ENCODE assay signal across 8 cellular contexts in the genomic region with DNA sequence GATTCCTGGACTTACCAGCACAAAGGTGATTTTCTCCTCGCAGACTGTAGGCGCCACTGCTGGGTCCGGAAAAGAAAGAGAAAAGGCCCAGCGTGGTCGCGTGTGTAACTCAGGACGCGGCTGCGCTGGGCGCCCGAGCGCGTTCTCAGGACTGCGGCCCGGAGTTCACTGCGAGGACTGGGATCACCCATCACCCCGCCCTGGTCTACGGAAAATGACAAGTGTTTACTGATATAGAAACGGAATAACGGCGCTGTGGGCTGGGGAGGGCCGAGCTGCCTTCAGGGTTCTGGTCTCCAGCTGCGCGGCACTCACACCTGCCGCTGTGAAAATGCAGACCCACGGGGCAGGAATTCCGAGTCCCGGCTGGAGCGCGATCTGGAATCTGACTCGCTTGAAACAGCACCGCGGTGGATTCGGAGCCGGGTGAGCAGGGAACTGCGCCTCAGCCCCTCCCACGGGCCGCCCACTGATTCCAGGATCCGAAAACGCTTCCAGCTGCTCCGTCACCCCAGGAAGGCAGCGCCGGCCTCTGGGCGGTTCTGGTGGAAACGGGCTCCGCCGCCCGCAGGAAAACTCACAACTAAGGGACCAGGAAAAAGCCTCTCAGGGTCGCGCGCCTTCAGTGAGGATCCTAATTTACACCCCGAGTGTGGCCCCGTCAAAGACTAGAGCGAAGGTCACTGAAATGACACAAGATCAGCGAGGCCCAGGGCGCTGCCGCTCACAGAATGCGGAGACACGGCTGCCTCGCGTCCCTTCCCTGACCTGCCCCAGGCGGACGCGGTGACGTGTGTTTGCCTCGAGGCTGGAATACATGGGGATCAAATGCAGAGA. TPM values are rescaled to one million over a fixed set of nuclear protein-coding genes. Genes with fewer than 3 reads are reported as not detected.
DNase-seq lines count a peak whose midpoint lies in the region; ATAC-seq and TF ChIP-seq lines count a peak whose summit lies in the region.

No MANE protein-coding gene starts in this region.

- peak overlapping the region; percentile 83 to 89 for H3K4me3 Mint-ChIP-seq in stimulated activated naive CD8-positive, alpha-beta T cell treated with anti-CD3 and anti-CD28 coated beads, Interleukin-15, amount 100 ng/mL, for 72 hours

- peak; percentile 92 for ATAC-seq in stimulated activated naive CD8-positive, alpha-beta T cell treated with anti-CD3 and anti-CD28 coated beads, Interleukin-15, amount 100 ng/mL, for 72 hours

- peak overlapping the region; percentile 14 to 83 for H3K27ac Mint-ChIP-seq in stimulated activated naive CD8-positive, alpha-beta T cell treated with anti-CD3 and anti-CD28 coated beads, Interleukin-15, amount 100 ng/mL, for 72 hours

- no peaks in the 10 kb centered on the region for H3K36me3 ChIP-seq in Peyer's patch
- no peaks in the 10 kb centered on the region for H3K36me3 ChIP-seq in fibroblast of lung (ENCODE audit: control insufficient read depth, insufficient read depth, low read length)

- peaks cover 0 to 19% (median 3%) of the 10 kb centered on the region in 4 donors for H3K4me1 ChIP-seq in Peyer's patch
- peaks cover 4% of the 10 kb centered on the region for H3K4me1 ChIP-seq in fibroblast of lung (ENCODE audit: control insufficient read depth, extremely low read depth, insufficient read depth, low read length)

- H4K20me1 ChIP-seq in fibroblast of lung (ENCODE audit: control insufficient read depth, extremely low read depth, insufficient read depth, low read length), result no peaks in the 10 kb centered on the region

- peaks cover 58% of the 10 kb centered on the region for H3K27me3 Mint-ChIP-seq in stimulated activated naive CD8-positive, alpha-beta T cell treated with anti-CD3 and anti-CD28 coated beads, Interleukin-15, amount 100 ng/mL, for 72 hours

- peak overlapping the region; percentile 87 for H2AFZ ChIP-seq in fibroblast of lung (ENCODE audit: low read length)

- no peaks in the 10 kb centered on the region for H3K9me3 Mint-ChIP-seq in stimulated activated naive CD8-positive, alpha-beta T cell treated with anti-CD3 and anti-CD28 coated beads, Interleukin-15, amount 100 ng/mL, for 72 hours

- TF ChIP-seq POLR2A in Peyer's patch (IDR thresholded peaks at IDR 0.05), result peak; percentile 52 to 70

- H3K27ac ChIP-seq in Peyer's patch, result peak overlapping the region; percentile 63 to 97 (median 81)
- peak overlapping the region; percentile 88 for H3K27ac ChIP-seq in fibroblast of lung (ENCODE audit: insufficient read depth, low read length)

- H3K9ac ChIP-seq in fibroblast of lung (ENCODE audit: insufficient read depth, low read length), result peak overlapping the region; percentile 64

- H3K27me3 ChIP-seq in Peyer's patch (no peaks in the 10 kb centered on the region), fibroblast of lung (ENCODE audit: control insufficient read depth, insufficient read depth, low read length) (no peaks in the 10 kb centered on the region)

- peak overlapping the region; percentile 43 to 59 (median 48) for H3K4me3 ChIP-seq in Peyer's patch
- peak overlapping the region; percentile 58 to 65 (median 61) for H3K4me3 ChIP-seq in fibroblast of lung (replicated peaks in 1 of 4; ENCODE audit: control extremely low read depth in 1 of 4, insufficient read depth in 1 of 4, low read depth in 3 of 4, low read length in 4 of 4)

- TF ChIP-seq CTCF in Peyer's patch (IDR thresholded peaks at IDR 0.05) (peak in 5 of 6 experiments; percentile 27 to 66 (median 56)), fibroblast of lung (conservative IDR thresholded peaks at IDR 0.05 in 1 of 2, IDR thresholded peaks at IDR 0.05 in 1 of 2; ENCODE audit: low read depth in 1 of 2, low read length in 2 of 2) (peak; percentile 34 to 39)

- H3K9me3 ChIP-seq in Peyer's patch, result no peaks in the 10 kb centered on the region
- no peaks in the 10 kb centered on the region for H3K9me3 ChIP-seq in fibroblast of lung (ENCODE audit: control insufficient read depth, insufficient read depth, low read depth, low read length)

- H3K4me1 Mint-ChIP-seq in stimulated activated naive CD8-positive, alpha-beta T cell treated with anti-CD3 and anti-CD28 coated beads, Interleukin-15, amount 100 ng/mL, for 72 hours, result peaks cover 46% of the 10 kb centered on the region

- DNase-seq in NCI-H82 (lab: John Stamatoyannopoulos, UW) (peak; percentile 66), NCI-H82 treated with DMSO at 0.1 percent for 48 hours (lab: John Stamatoyannopoulos, UW; ENCODE audit: unreplicated experiment) (no peak), HT1080 (ENCODE audit: low read depth) (peak; percentile 61), Peyer's patch (peak; percentile 75 to 91 (median 87)), fibroblast of lung (ENCODE audit: low read depth in 2 of 2) (peak; percentile 66 to 69), myocyte (ENCODE audit: low read depth) (peak; percentile 90)
- peak; percentile 35 for DNase-seq in activated T-helper 9 cell treated with anti-CD3 and anti-CD28 coated beads, Interleukin-2, amount 50 U/mL, for 16 hours (ENCODE audit: low read depth)
- DNase-seq in stimulated activated naive CD8-positive, alpha-beta T cell treated with anti-CD3 and anti-CD28 coated beads, Interleukin-15, amount 100 ng/mL, for 72 hours, result peak; percentile 56 to 71

- H3K4me2 ChIP-seq in fibroblast of lung (ENCODE audit: extremely low read depth, insufficient read depth, low read length), result peak overlapping the region; percentile 89

- no peaks in the 10 kb centered on the region for H3K79me2 ChIP-seq in fibroblast of lung (ENCODE audit: control insufficient read depth, insufficient read depth, low read length)

RNA-seq across cellular contexts. Expression of a gene that starts 34.5 kb away (rescaled TPM):
- 84.8 and 89.9 TPM in 2 replicates for total RNA-seq in HT1080 (2014; rRNA removed; shearing (Covaris generic))
- 104 and 124 TPM in 2 replicates for polyA plus RNA-seq in HT1080 (2015; cell fraction: cytosol; rRNA removed)
- 165 and 175 TPM in 2 replicates for polyA plus RNA-seq in HT1080 (2015; cell fraction: nucleus; rRNA removed)
- total RNA-seq in Peyer's patch (1,000 to 10,000 TPM in 3 of 4 donors, 100 to 1,000 TPM in 1; 296 to 1,668 (median 1,428) TPM), fibroblast of lung (280 and 666 TPM in 2 replicates), myocyte (1,062 and 1,076 TPM in 2 replicates)
- 272 and 630 TPM in 2 replicates for polyA plus RNA-seq in fibroblast of lung
- 460 and 675 TPM in 2 replicates for polyA plus RNA-seq in fibroblast of lung (2012)
- polyA minus RNA-seq in fibroblast of lung (ENCODE audit: low replicate concordance), result 343 and 357 TPM in 2 replicates
- polyA plus RNA-seq in myocyte (2012), result 656 TPM
